ENCODE assay signal across 22 cellular contexts in the genomic region with DNA sequence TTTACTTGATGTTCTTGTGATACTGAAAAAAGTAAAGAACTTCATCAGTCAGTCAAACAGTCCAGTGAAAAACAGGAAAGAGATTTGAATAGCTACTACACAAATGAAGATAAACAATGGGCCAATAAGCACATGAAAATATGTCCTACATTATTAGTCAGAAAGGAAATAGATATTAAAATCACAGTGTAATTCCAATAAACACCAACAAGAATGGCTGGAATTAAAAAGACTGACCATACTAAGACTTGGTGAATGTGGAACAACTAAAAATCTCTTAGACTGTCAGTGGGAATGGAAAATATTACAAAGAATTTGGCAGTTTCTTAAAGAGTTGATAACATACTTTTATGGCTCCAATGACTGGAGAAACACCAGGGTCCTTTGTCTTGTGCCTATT.
"Had no signal": no experiment of that assay in that cellular context is flagged by ENCODE, and none has a peak within 500 bp of the region (broad histone marks: within the 10 kb centered on the region; RNA-seq: fewer than 3 reads in every experiment).

No MANE protein-coding gene starts in this region.

- H3K4me3 ChIP-seq: ovary, psoas muscle, right lobe of liver, sigmoid colon, stomach, thoracic aorta, thyroid gland, tibial nerve, upper lobe of left lung, vagina had no signal

- DNase-seq: nephron progenitor cell; nucleus accumbens; ovary; posterior cingulate gyrus; psoas muscle; right cardiac atrium; right lobe of liver; sigmoid colon; small intestine; stimulated activated CD4-positive, alpha-beta T cell treated with anti-CD3 and anti-CD28 coated beads, Interleukin-15, amount 100 ng/mL, for 24 hours; stimulated activated CD4-positive, alpha-beta T cell treated with anti-CD3 and anti-CD28 coated beads, Interleukin-2, amount 100 ng/mL, for 24 hours; stimulated activated CD4-positive, alpha-beta T cell treated with anti-CD3 and anti-CD28 coated beads, Interleukin-2, amount 100 ng/mL, for 48 hours; stimulated activated CD4-positive, alpha-beta T cell treated with anti-CD3 and anti-CD28 coated beads, Interleukin-4, amount 100 ng/mL, for 24 hours; stimulated activated naive B cell treated with anti-CD40 and anti-IgM and Interleukin-4, amounts not matched to agents 10 μg/mL and 1 μg/mL and 100 μg/mL, for 72 hours; stimulated activated naive CD4-positive, alpha-beta T cell treated with Interleukin-2 at 50 U/mL for 16 hours; stomach; thyroid gland; trophoblast cell; upper lobe of left lung had no signal
